15 cellular contexts compared by ENCODE assay signal in genomic region chr6:107819217-107819616, GRCh38. TPM values are rescaled to one million over a fixed set of nuclear protein-coding genes. Genes with fewer than 3 reads are reported as not detected.
A peak's percentile ranks its signal among the peaks of the same experiment; 100 is the strongest.
DNase-seq lines count a peak whose midpoint lies in the region; ATAC-seq and TF ChIP-seq lines count a peak whose summit lies in the region.
"Had no signal": no experiment of that assay in that cellular context is flagged by ENCODE, and none has a peak within 500 bp of the region (broad histone marks: within the 10 kb centered on the region; RNA-seq: fewer than 3 reads in every experiment).

No MANE protein-coding gene starts in this region.

- no peaks in the 10 kb centered on the region for H3K9me3 ChIP-seq in CD4-positive, alpha-beta T cell (ENCODE audit: control insufficient read depth, low read length)
- no peaks in the 10 kb centered on the region for H3K9me3 ChIP-seq in MM.1S (replicated peaks; ENCODE audit: insufficient read depth, low read length)
- H3K9me3 ChIP-seq: colonic mucosa, lower lobe of right lung had no signal

- POLR2A ChIA-PET in CD4-positive, alpha-beta T cell (lab: Charles Lee): interaction anchor here (0.8 to 9.6 kb wide), 13 partner anchors 7 to 138 kb away, joined by 3 to 259 read pairs (median 31); partner anchors contain the start of gene SEC63
- POLR2A ChIA-PET in T-cell (lab: Charles Lee): interaction anchor here (0.5 to 1.2 kb wide), 4 partner anchors 12 to 39 kb away, joined by 3 to 4 read pairs (median 3); no protein-coding TSS in a partner anchor

- no peaks in the 10 kb centered on the region for H3K36me3 ChIP-seq in MM.1S (replicated peaks; ENCODE audit: insufficient read depth, low read length)
- H3K36me3 ChIP-seq: colonic mucosa, lower lobe of right lung had no signal

- no peaks in the 10 kb centered on the region for H3K27me3 Mint-ChIP-seq in CD4-positive, alpha-beta T cell
- H3K27me3 Mint-ChIP-seq in T-cell: no peaks in the 10 kb centered on the region
- H3K27me3 Mint-ChIP-seq: activated B cell treated with CpG ODN at 0.5 μM for 24 hours had no signal

- H3K9me3 Mint-ChIP-seq in CD4-positive, alpha-beta T cell: no peaks in the 10 kb centered on the region
- no peaks in the 10 kb centered on the region for H3K9me3 Mint-ChIP-seq in T-cell
- H3K9me3 Mint-ChIP-seq: activated B cell treated with CpG ODN at 0.5 μM for 24 hours had no signal

- H3K36me3 Mint-ChIP-seq in CD4-positive, alpha-beta T cell (ENCODE audit: low read depth): peaks cover 75% of the 10 kb centered on the region
- peaks cover 37% of the 10 kb centered on the region for H3K36me3 Mint-ChIP-seq in T-cell

- DNase-seq in CD4-positive, alpha-beta T cell: peak in 5 of 10 experiments; percentile 27 to 46 (median 39)
- peak in 2 of 34 experiments; percentile 39 to 46 for DNase-seq in T-cell
- peak; percentile 21 for DNase-seq in activated naive CD4-positive, alpha-beta T cell treated with Interleukin-2 at 50 U/mL for 16 hours
- DNase-seq in mucosa of gallbladder (ENCODE audit: low spot score): peak; percentile 3
- DNase-seq in MM.1S: no peak
- DNase-seq in NCI-H2029 (lab: John Stamatoyannopoulos, UW): no peak
- DNase-seq in NCI-H2029 treated with DMSO at 0.1 percent for 48 hours (lab: John Stamatoyannopoulos, UW): no peak
- DNase-seq in cerebellum (ENCODE audit: low spot score): no peak
- DNase-seq: activated B cell treated with CpG ODN at 0.5 μM for 24 hours, colonic mucosa, DMS79 treated with DMSO at 0.1 percent for 48 hours, lower lobe of right lung, NCI-H510A, nucleus accumbens, PC-9 had no signal

- H3K4me1 ChIP-seq in MM.1S (ENCODE audit: low read length): peaks cover 10% of the 10 kb centered on the region
- H3K4me1 ChIP-seq: colonic mucosa had no signal

- intact Hi-C loops in CD4-positive, alpha-beta T cell (cut with DNase I, micrococcal nuclease): no loop called here

- TF ChIP-seq CTCF in CD4-positive, alpha-beta T cell (IDR thresholded peaks at IDR 0.05): no peak
- no peak for TF ChIP-seq CTCF in MM.1S (IDR thresholded peaks at IDR 0.05; ENCODE audit: low read length)

- H3K79me2 ChIP-seq in MM.1S (ENCODE audit: low read length): no peaks in the 10 kb centered on the region

- peak overlapping the region; percentile 88 for H3K27ac ChIP-seq in CD4-positive, alpha-beta T cell (ENCODE audit: low read depth, low read length)
- H3K27ac ChIP-seq in MM.1S (ENCODE audit: low read length): no peak overlapping the region
- H3K27ac ChIP-seq: colonic mucosa, lower lobe of right lung, PC-9 had no signal

- no peaks in the 10 kb centered on the region for H3K9me2 ChIP-seq in MM.1S (replicated peaks; ENCODE audit: insufficient read depth, low read length)

- H3K9ac ChIP-seq in MM.1S (ENCODE audit: low read length): no peak overlapping the region

- H3F3A ChIP-seq in MM.1S (ENCODE audit: insufficient read depth, low read length): no peaks in the 10 kb centered on the region

- H3K4me1 Mint-ChIP-seq in CD4-positive, alpha-beta T cell (ENCODE audit: low read depth): peaks cover 87% of the 10 kb centered on the region
- H3K4me1 Mint-ChIP-seq in T-cell: peaks cover 74 to 83% (median 80%) of the 10 kb centered on the region in 3 donors

- H2AFZ ChIP-seq in MM.1S (ENCODE audit: low read length): no peak overlapping the region
- H2AFZ ChIP-seq: PC-9 had no signal

- H3K27me3 ChIP-seq in CD4-positive, alpha-beta T cell (ENCODE audit: control insufficient read depth, insufficient read depth, low read length): no peaks in the 10 kb centered on the region
- peaks cover 28% of the 10 kb centered on the region for H3K27me3 ChIP-seq in MM.1S (replicated peaks; ENCODE audit: insufficient read depth, low read length)
- H3K27me3 ChIP-seq: colonic mucosa had no signal

- no peak for ATAC-seq in CD4-positive, alpha-beta T cell (ENCODE audit: poor library complexity)
- peak in 2 of 4 experiments; percentile 12 to 15 for ATAC-seq in T-cell (replicated peaks in 1 of 4)

- no peak overlapping the region for H3K4me2 ChIP-seq in MM.1S (ENCODE audit: low read depth, low read length)
- H3K4me2 ChIP-seq: PC-9 had no signal

- H3K4me3 Mint-ChIP-seq in CD4-positive, alpha-beta T cell: peak overlapping the region; percentile 96
- H3K4me3 Mint-ChIP-seq in T-cell: peak overlapping the region; percentile 89 to 96 (median 96)
- H3K4me3 Mint-ChIP-seq: activated B cell treated with CpG ODN at 0.5 μM for 24 hours had no signal

- peak overlapping the region; percentile 96 for H3K27ac Mint-ChIP-seq in CD4-positive, alpha-beta T cell
- peak overlapping the region; percentile 96 to 97 for H3K27ac Mint-ChIP-seq in T-cell

- no peak overlapping the region for H3K4me3 ChIP-seq in MM.1S (ENCODE audit: low read length)
- H3K4me3 ChIP-seq: colonic mucosa, lower lobe of right lung, PC-9 had no signal

- no peaks in the 10 kb centered on the region for H4K20me1 ChIP-seq in MM.1S (ENCODE audit: insufficient read depth, low read length)

- CTCF ChIA-PET in CD4-positive, alpha-beta T cell (lab: Charles Lee): interaction anchor here (1.1 to 7.3 kb wide), 4 partner anchors 29 to 110 kb away, joined by 4 to 47 read pairs (median 6); no protein-coding TSS in a partner anchor
- CTCF ChIA-PET in T-cell (lab: Charles Lee): interaction anchor here (0.7 to 1.3 kb wide), 4 partner anchors 27 to 117 kb away, joined by 3 to 4 read pairs (median 3); no protein-coding TSS in a partner anchor

RNA-seq across cellular contexts. Expression of gene SCML4, which starts 4.9 kb away (rescaled TPM):
- total RNA-seq in CD4-positive, alpha-beta T cell: 10 to 100 TPM; 44.1 to 47.8 TPM
- 100 to 1,000 TPM in 1 of 5 donors, 10 to 100 TPM in 4; 71.4 to 106 (median 82.3) TPM for total RNA-seq in T-cell
- 2.7 TPM for total RNA-seq in mucosa of gallbladder
- total RNA-seq in cerebellum: 0.73 TPM
- total RNA-seq: PC-9 had no signal

Comparison
In these comparisons a context has a peak if more than half of its experiments do, and no peak if none do; other contexts are left out.
1. DNase-seq: peak in activated naive CD4-positive, alpha-beta T cell treated with Interleukin-2 at 50 U/mL for 16 hours (single experiment) and mucosa of gallbladder (single experiment); none in MM.1S (single experiment), NCI-H2029 (single experiment), NCI-H2029 treated with DMSO at 0.1 percent for 48 hours (single experiment) and cerebellum (single experiment).
2. RNA of gene SCML4, which starts 4.9 kb away (total RNA-seq): 71.4 to 106 TPM in T-cell and 44.1 to 47.8 TPM in CD4-positive, alpha-beta T cell; 2.7 TPM in mucosa of gallbladder (single experiment) and 0.73 TPM in cerebellum (single experiment); every median in the first group is over 10 times any median in the second.